8 cellular contexts compared by ENCODE assay signal in genomic region chr19:8575467-8575997, GRCh38. TPM values are rescaled to one million over a fixed set of nuclear protein-coding genes. Genes with fewer than 3 reads are reported as not detected.
A peak's percentile ranks its signal among the peaks of the same experiment; 100 is the strongest.
DNase-seq lines count a peak whose midpoint lies in the region; ATAC-seq and TF ChIP-seq lines count a peak whose summit lies in the region.

No MANE protein-coding gene starts in this region.

- intact Hi-C loops in CD4-positive, alpha-beta T cell (cut with DNase I, micrococcal nuclease), result loop anchor here (5.0 kb wide), 3 partner anchors 37 to 163 kb away; partner anchors contain the start of genes ADAMTS10 (in 1 of the 2) and MARCHF2 (in 1 of the 2)

- CTCF ChIA-PET in CD4-positive, alpha-beta T cell (lab: Charles Lee), result interaction anchor here (0.7 to 1.6 kb wide), 4 partner anchors 10 to 142 kb away, joined by 3 to 4 read pairs (median 4); no protein-coding TSS in a partner anchor

- POLR2A ChIA-PET in CD4-positive, alpha-beta T cell (lab: Charles Lee), result interaction anchor here (1.1 to 7.0 kb wide), 4 partner anchors 59 to 131 kb away, joined by 3 to 185 read pairs (median 6); partner anchors contain the start of genes HNRNPM and ZNF414

- peaks cover 0 to 27% (median 19%) of the 10 kb centered on the region in 4 donors for H3K4me1 ChIP-seq in Peyer's patch

- no peaks in the 10 kb centered on the region for H3K27me3 ChIP-seq in CD4-positive, alpha-beta T cell (ENCODE audit: control insufficient read depth, insufficient read depth, low read length)
- H3K27me3 ChIP-seq in Peyer's patch, result no peaks in the 10 kb centered on the region

- H3K4me1 Mint-ChIP-seq in CD4-positive, alpha-beta T cell (ENCODE audit: low read depth), result peaks cover 67% of the 10 kb centered on the region
- H3K4me1 Mint-ChIP-seq in naive B cell, result peaks cover 48 to 79% (median 78%) of the 10 kb centered on the region in 3 donors

- H3K36me3 Mint-ChIP-seq in CD4-positive, alpha-beta T cell (ENCODE audit: low read depth), result peaks cover 9% of the 10 kb centered on the region
- no peaks in the 10 kb centered on the region for H3K36me3 Mint-ChIP-seq in naive B cell

- no peak for TF ChIP-seq POLR2A in Peyer's patch (IDR thresholded peaks at IDR 0.05)

- no peaks in the 10 kb centered on the region for H3K9me3 Mint-ChIP-seq in CD4-positive, alpha-beta T cell
- peaks cover 0 to 4% (median 0%) of the 10 kb centered on the region in 7 donors for H3K9me3 Mint-ChIP-seq in naive B cell

- H3K36me3 ChIP-seq in Peyer's patch, result no peaks in the 10 kb centered on the region

- H3K27me3 Mint-ChIP-seq in CD4-positive, alpha-beta T cell, result no peaks in the 10 kb centered on the region
- no peaks in the 10 kb centered on the region for H3K27me3 Mint-ChIP-seq in naive B cell

- H3K4me3 Mint-ChIP-seq in CD4-positive, alpha-beta T cell, result peak overlapping the region; percentile 94
- H3K4me3 Mint-ChIP-seq in naive B cell, result peak overlapping the region; percentile 50 to 99 (median 94)

- peak; percentile 64 for ATAC-seq in CD4-positive, alpha-beta T cell (ENCODE audit: poor library complexity)
- ATAC-seq in naive B cell (ENCODE audit: low read depth in 2 of 2) (no peak), HG02798 (IDR thresholded peaks at IDR 0.05; ENCODE audit: poor library complexity, unreplicated experiment) (no peak)

- no peak for TF ChIP-seq CTCF in CD4-positive, alpha-beta T cell (IDR thresholded peaks at IDR 0.05)
- no peak for TF ChIP-seq CTCF in Peyer's patch (IDR thresholded peaks at IDR 0.05)

- DNase-seq in CD4-positive, alpha-beta T cell, result peak in 9 of 10 experiments; percentile 40 to 62 (median 53)
- DNase-seq in Peyer's patch, result peak in 2 of 3 donors; percentile 58 to 72
- peak; percentile 28 for DNase-seq in activated naive CD4-positive, alpha-beta T cell treated with anti-CD3 and anti-CD28 coated beads, Interleukin-2, amount 50 U/mL, for 16 hours
- no peak for DNase-seq in naive B cell
- DNase-seq in SW 1271 (lab: John Stamatoyannopoulos, UW), result no peak
- no peak for DNase-seq in globus pallidus (ENCODE audit: low spot score)
- DNase-seq in hepatic stellate cell (ENCODE audit: low spot score), result no peak

- peak overlapping the region; percentile 52 for H3K27ac ChIP-seq in CD4-positive, alpha-beta T cell (ENCODE audit: low read depth, low read length)
- peak overlapping the region; percentile 59 to 88 (median 72) for H3K27ac ChIP-seq in Peyer's patch

- H3K9me3 ChIP-seq in CD4-positive, alpha-beta T cell (ENCODE audit: control insufficient read depth, low read length), result no peaks in the 10 kb centered on the region
- no peaks in the 10 kb centered on the region for H3K9me3 ChIP-seq in Peyer's patch

- H3K27ac Mint-ChIP-seq in CD4-positive, alpha-beta T cell, result peak overlapping the region; percentile 95
- H3K27ac Mint-ChIP-seq in naive B cell, result peak overlapping the region in 3 of 6 donors; percentile 47 to 89 (median 81)

- peak overlapping the region; percentile 47 to 62 (median 51) for H3K4me3 ChIP-seq in Peyer's patch

RNA-seq across cellular contexts. Expression of gene MYO1F, which starts 1.7 kb away (rescaled TPM):
- total RNA-seq in CD4-positive, alpha-beta T cell, result 10 to 100 TPM; 66.7 to 67.4 TPM
- 100 to 1,000 TPM in 1 of 4 donors, 10 to 100 TPM in 3; 10.8 to 168 (median 22.1) TPM for total RNA-seq in Peyer's patch
- polyA plus RNA-seq in naive B cell (ENCODE audit: low read depth in 6 of 6), result 10 to 100 TPM in 3 of 6 donors, 1 to 10 TPM in 3; 7.2 to 24.4 (median 9.6) TPM

RNA-seq across cellular contexts. Expression of gene ADAMTS10, which starts 35.0 kb away (rescaled TPM):
- total RNA-seq in CD4-positive, alpha-beta T cell, result 10 to 100 TPM; 67.5 to 72.9 TPM
- 10 to 100 TPM in 3 of 4 donors, not detected in 1; 26.5 to 92.4 (median 37.2) TPM for total RNA-seq in Peyer's patch
- under 1 TPM in 1 of 6 donors, not detected in 5; 0.31 TPM for polyA plus RNA-seq in naive B cell (ENCODE audit: low read depth in 6 of 6)

RNA-seq across cellular contexts. Expression of gene NFILZ, which starts 54.9 kb away (rescaled TPM):
- total RNA-seq in CD4-positive, alpha-beta T cell, result not detected
- total RNA-seq in Peyer's patch, result not detected
- not detected for polyA plus RNA-seq in naive B cell (ENCODE audit: low read depth in 6 of 6)

Comparison
In these comparisons a context has a peak if more than half of its experiments do, and no peak if none do; other contexts are left out.
1. DNase-seq: peak in CD4-positive, alpha-beta T cell (9 of 10), Peyer's patch (2 of 3) and activated naive CD4-positive, alpha-beta T cell treated with anti-CD3 and anti-CD28 coated beads, Interleukin-2, amount 50 U/mL, for 16 hours (single experiment); none in naive B cell (single experiment), SW 1271 (0 of 2), globus pallidus (single experiment) and hepatic stellate cell (single experiment).